Comparison of ENCODE assay signal across 11 cellular contexts in genomic region chr18:477565-477964, GRCh38. TPM values are rescaled to one million over a fixed set of nuclear protein-coding genes. Genes with fewer than 3 reads are reported as not detected.
A peak's percentile ranks its signal among the peaks of the same experiment; 100 is the strongest.
DNase-seq lines count a peak whose midpoint lies in the region; ATAC-seq, FAIRE-seq and TF ChIP-seq lines count a peak whose summit lies in the region.
"Had no signal": no experiment of that assay in that cellular context is flagged by ENCODE, and none has a peak within 500 bp of the region (broad histone marks: within the 10 kb centered on the region; RNA-seq: fewer than 3 reads in every experiment).

No MANE protein-coding gene starts in this region.

- no peaks in the 10 kb centered on the region for H3K36me3 Mint-ChIP-seq in WTC11
- no peaks in the 10 kb centered on the region for H3K36me3 Mint-ChIP-seq in activated naive CD8-positive, alpha-beta T cell treated with anti-CD3 and anti-CD28 coated beads, Interleukin-2, amount 50 U/mL, for 24 hours (ENCODE audit: low read depth)

- no peak overlapping the region for H3K4me3 Mint-ChIP-seq in WTC11
- no peak overlapping the region for H3K4me3 Mint-ChIP-seq in activated naive CD8-positive, alpha-beta T cell treated with anti-CD3 and anti-CD28 coated beads, Interleukin-2, amount 50 U/mL, for 24 hours

- H3K4me3 ChIP-seq in HFF-Myc (replicated peaks; ENCODE audit: low read depth, low read length): no peak overlapping the region

- TF ChIP-seq CTCF in D721Med (IDR thresholded peaks at IDR 0.05; ENCODE audit: insufficient read depth, missing control alignments): peak; percentile 25
- TF ChIP-seq CTCF in HFF-Myc (IDR thresholded peaks at IDR 0.05; ENCODE audit: low read depth, low read length, missing control alignments): peak; percentile 17
- peak; percentile 31 for TF ChIP-seq CTCF in WTC11 (IDR thresholded peaks at IDR 0.05)

- H3K9me3 Mint-ChIP-seq in WTC11: no peaks in the 10 kb centered on the region
- H3K9me3 Mint-ChIP-seq in activated naive CD8-positive, alpha-beta T cell treated with anti-CD3 and anti-CD28 coated beads, Interleukin-2, amount 50 U/mL, for 24 hours: no peaks in the 10 kb centered on the region

- POLR2A ChIA-PET in WTC11 (lab: Charles Lee): no interaction called here

- H3K27ac Mint-ChIP-seq in WTC11: no peak overlapping the region
- no peak overlapping the region for H3K27ac Mint-ChIP-seq in activated naive CD8-positive, alpha-beta T cell treated with anti-CD3 and anti-CD28 coated beads, Interleukin-2, amount 50 U/mL, for 24 hours

- FAIRE-seq in D721Med (lab: Jason Lieb, UNC): no peak
- FAIRE-seq: islet of Langerhans had no signal

- H3K4me1 Mint-ChIP-seq in WTC11: peaks cover 54% of the 10 kb centered on the region
- no peaks in the 10 kb centered on the region for H3K4me1 Mint-ChIP-seq in activated naive CD8-positive, alpha-beta T cell treated with anti-CD3 and anti-CD28 coated beads, Interleukin-2, amount 50 U/mL, for 24 hours

- CTCF ChIA-PET in WTC11 (lab: Charles Lee): interaction anchor here (0.5 to 2.4 kb wide), 18 partner anchors 9 to 355 kb away, joined by 3 to 19 read pairs (median 4); partner anchors contain the start of genes THOC1 and TYMS

- peak; percentile 38; the same call in 1 of the 2 replicates for ATAC-seq in WTC11
- ATAC-seq in activated naive CD8-positive, alpha-beta T cell treated with anti-CD3 and anti-CD28 coated beads, Interleukin-2, amount 50 U/mL, for 24 hours: no peak

- DNase-seq in D721Med (ENCODE audit: insufficient read length, low spot score): no peak
- no peak for DNase-seq in HFF-Myc (ENCODE audit: extremely low read depth, low read depth)
- DNase-seq in WTC11 (ENCODE audit: low spot score): peak; percentile 56
- DNase-seq in kidney tubule cell (ENCODE audit: low spot score): peak; percentile 40
- no peak for DNase-seq in medulla oblongata (ENCODE audit: extremely low spot score)
- no peak for DNase-seq in COLO829 (ENCODE audit: low spot score)
- DNase-seq in activated naive CD8-positive, alpha-beta T cell treated with anti-CD3 and anti-CD28 coated beads, Interleukin-2, amount 50 U/mL, for 24 hours: no peak
- no peak for DNase-seq in stimulated activated CD4-positive, alpha-beta T cell treated with anti-CD3 and anti-CD28 coated beads, Interleukin-4, amount 100 ng/mL, for 24 hours
- DNase-seq: amygdala, NCI-H1694 treated with DMSO at 0.1 percent for 48 hours had no signal

- no peaks in the 10 kb centered on the region; the same call in 1 of the 2 replicates for H3K27me3 Mint-ChIP-seq in WTC11 (ENCODE audit: low read depth)
- no peaks in the 10 kb centered on the region for H3K27me3 Mint-ChIP-seq in activated naive CD8-positive, alpha-beta T cell treated with anti-CD3 and anti-CD28 coated beads, Interleukin-2, amount 50 U/mL, for 24 hours

TF ChIP-seq in WTC11, 78 proteins besides CTCF, POLR2A, EP300 and RAD21:
- TF ChIP-seq ZNF263 (CRISPR knock-in tag; IDR thresholded peaks at IDR 0.05; ENCODE audit: low read depth): no peak
- no peak for TF ChIP-seq JUN (CRISPR knock-in tag; IDR thresholded peaks at IDR 0.05)
- no peak for TF ChIP-seq IRF1 (CRISPR knock-in tag; IDR thresholded peaks at IDR 0.05)
- no peak for TF ChIP-seq ZNF121 (CRISPR knock-in tag; IDR thresholded peaks at IDR 0.05)
- TF ChIP-seq JAZF1 (CRISPR knock-in tag; IDR thresholded peaks at IDR 0.05): no peak
- TF ChIP-seq PRDM15 (CRISPR knock-in tag; IDR thresholded peaks at IDR 0.05): no peak
- TF ChIP-seq MYBL2 (CRISPR knock-in tag; IDR thresholded peaks at IDR 0.05): no peak
- TF ChIP-seq ZNF232 (CRISPR knock-in tag; IDR thresholded peaks at IDR 0.05): no peak
- no peak for TF ChIP-seq FOXK1 (CRISPR knock-in tag; IDR thresholded peaks at IDR 0.05)
- no peak for TF ChIP-seq FOXP1 (CRISPR knock-in tag; IDR thresholded peaks at IDR 0.05; ENCODE audit: borderline replicate concordance)
- TF ChIP-seq CDX4 (CRISPR knock-in tag; IDR thresholded peaks at IDR 0.05; ENCODE audit: borderline replicate concordance): no peak
- no peak for TF ChIP-seq ETV6 (CRISPR knock-in tag; IDR thresholded peaks at IDR 0.05)
- no peak for TF ChIP-seq ATF1 (CRISPR knock-in tag; IDR thresholded peaks at IDR 0.05)
- TF ChIP-seq RELA (CRISPR knock-in tag; IDR thresholded peaks at IDR 0.05; ENCODE audit: borderline replicate concordance): no peak

RNA-seq across cellular contexts. Expression of gene COLEC12, which starts 22.9 kb away (rescaled TPM):
- 0.39 to 0.55 TPM (median 0.48 TPM) in 3 replicates for total RNA-seq in WTC11 (2021)

Comparison
In these comparisons a context has a peak if more than half of its experiments do, and no peak if none do; other contexts are left out.
1. DNase-seq: peak in WTC11 (single experiment) and kidney tubule cell (single experiment); none in D721Med (single experiment), HFF-Myc (single experiment), medulla oblongata (single experiment), COLO829 (single experiment), activated naive CD8-positive, alpha-beta T cell treated with anti-CD3 and anti-CD28 coated beads, Interleukin-2, amount 50 U/mL, for 24 hours (single experiment) and stimulated activated CD4-positive, alpha-beta T cell treated with anti-CD3 and anti-CD28 coated beads, Interleukin-4, amount 100 ng/mL, for 24 hours (single experiment).
2. Peak in every context shown above with its lines, with median percentiles within 50 percentile points of each other: CTCF ChIP-seq.